Comparison of ENCODE assay signal across 8 cellular contexts in the genomic region with DNA sequence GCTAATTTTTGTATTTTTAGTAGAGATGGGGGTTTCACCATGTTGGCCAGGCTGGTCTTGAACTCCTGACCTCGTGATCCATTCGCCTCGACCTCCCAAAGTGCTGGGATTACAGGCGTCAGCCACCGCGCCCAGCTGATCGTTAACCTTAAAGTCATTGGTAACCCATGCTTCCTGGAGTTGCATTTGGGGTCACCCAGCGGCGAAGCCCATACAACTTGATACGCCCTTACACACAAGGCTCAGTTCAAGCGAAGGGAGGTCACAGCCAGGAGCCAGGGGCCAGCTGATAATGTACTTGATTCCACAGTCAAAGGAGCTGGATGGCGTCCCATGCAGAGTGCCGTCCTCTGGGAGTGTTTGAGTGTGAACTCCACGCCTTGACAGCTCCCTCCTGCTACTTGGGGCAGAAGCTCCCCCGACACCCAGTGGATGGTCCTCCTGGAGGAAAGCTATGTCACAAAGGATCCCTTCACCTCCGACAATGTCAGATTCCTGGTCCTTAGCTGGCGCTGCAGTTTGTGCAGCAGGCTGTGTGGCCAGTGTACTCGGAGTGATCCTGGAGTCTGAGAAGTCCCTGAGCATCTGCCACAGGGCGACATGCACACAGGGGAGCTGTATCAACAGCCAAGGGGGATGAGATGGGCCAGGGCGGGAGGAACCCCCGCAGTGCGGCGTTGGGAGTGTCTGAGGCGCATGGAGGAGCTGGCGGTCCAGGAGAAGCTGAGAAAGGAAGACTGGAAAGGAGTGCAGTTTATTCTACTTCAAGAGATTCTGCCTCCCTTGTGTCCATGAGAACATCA. TPM values are rescaled to one million over a fixed set of nuclear protein-coding genes. Genes with fewer than 3 reads are reported as not detected.
DNase-seq lines count a peak whose midpoint lies in the region; ATAC-seq and TF ChIP-seq lines count a peak whose summit lies in the region.

No MANE protein-coding gene starts in this region.

- H3K4me1 Mint-ChIP-seq in activated T-cell treated with anti-CD3 and anti-CD28 coated beads, Interleukin-2, amount 50 U/mL, for 72 hours (ENCODE audit: low read depth): peaks cover 52% of the 10 kb centered on the region
- H3K4me1 Mint-ChIP-seq in stimulated activated effector memory CD8-positive, alpha-beta T cell treated with anti-CD3 and anti-CD28 coated beads, Interleukin-12 subunit alpha, Interleukin-12 subunit beta, amount 100 ng/mL, for 72 hours: peaks cover 31% of the 10 kb centered on the region

- no peak for ATAC-seq in activated T-cell treated with anti-CD3 and anti-CD28 coated beads, Interleukin-2, amount 50 U/mL, for 72 hours (replicated peaks in 1 of 2)
- ATAC-seq in stimulated activated effector memory CD8-positive, alpha-beta T cell treated with anti-CD3 and anti-CD28 coated beads, Interleukin-12 subunit alpha, Interleukin-12 subunit beta, amount 100 ng/mL, for 72 hours: no peak
- no peak for ATAC-seq in HG03565 (IDR thresholded peaks at IDR 0.05; ENCODE audit: unreplicated experiment)
- no peak for ATAC-seq in HG03280 (IDR thresholded peaks at IDR 0.05; ENCODE audit: unreplicated experiment)

- POLR2A ChIA-PET in HEK293T (lab: Yijun Ruan, JAX): interaction anchor here (1.0 to 1.4 kb wide), 3 partner anchors 8 to 195 kb away, joined by 3 to 6 read pairs (median 5); a partner anchor contains a TSS

- CTCF ChIA-PET in HEK293T (lab: Yijun Ruan, JAX): no interaction called here

- no peak for TF ChIP-seq CTCF in GM10266 (IDR thresholded peaks at IDR 0.05; ENCODE audit: control insufficient read depth, insufficient read depth, low read depth, missing control alignments)

- no peak overlapping the region for H3K9ac ChIP-seq in iPS-20b (ENCODE audit: low read depth, low read length)

- H3K4me3 Mint-ChIP-seq in activated T-cell treated with anti-CD3 and anti-CD28 coated beads, Interleukin-2, amount 50 U/mL, for 72 hours: peak overlapping the region; percentile 79 to 85
- H3K4me3 Mint-ChIP-seq in stimulated activated effector memory CD8-positive, alpha-beta T cell treated with anti-CD3 and anti-CD28 coated beads, Interleukin-12 subunit alpha, Interleukin-12 subunit beta, amount 100 ng/mL, for 72 hours: peak overlapping the region; percentile 67

- peak; percentile 7 for DNase-seq in HEK293T (ENCODE audit: extremely low spot score)
- DNase-seq in activated T-cell treated with anti-CD3 and anti-CD28 coated beads, Interleukin-2, amount 50 U/mL, for 72 hours: no peak
- DNase-seq in stimulated activated effector memory CD8-positive, alpha-beta T cell treated with anti-CD3 and anti-CD28 coated beads, Interleukin-12 subunit alpha, Interleukin-12 subunit beta, amount 100 ng/mL, for 72 hours (ENCODE audit: low spot score in 2 of 2): no peak
- no peak for DNase-seq in NCI-H1092 (lab: John Stamatoyannopoulos, UW)
- no peak for DNase-seq in GM10266 (ENCODE audit: extremely low spot score)

- peaks cover 1 to 4% of the 10 kb centered on the region in 2 donors for H3K36me3 Mint-ChIP-seq in activated T-cell treated with anti-CD3 and anti-CD28 coated beads, Interleukin-2, amount 50 U/mL, for 72 hours (ENCODE audit: insufficient read depth in 2 of 2)
- H3K36me3 Mint-ChIP-seq in stimulated activated effector memory CD8-positive, alpha-beta T cell treated with anti-CD3 and anti-CD28 coated beads, Interleukin-12 subunit alpha, Interleukin-12 subunit beta, amount 100 ng/mL, for 72 hours: no peaks in the 10 kb centered on the region

- H3K36me3 ChIP-seq in iPS-20b (ENCODE audit: insufficient read depth, low read depth, low read length): no peaks in the 10 kb centered on the region; the same call in 1 of the 2 replicates

- H3K27me3 Mint-ChIP-seq in activated T-cell treated with anti-CD3 and anti-CD28 coated beads, Interleukin-2, amount 50 U/mL, for 72 hours (ENCODE audit: low read depth): no peaks in the 10 kb centered on the region

- H3K4me3 ChIP-seq in iPS-20b (ENCODE audit: low read length): peak overlapping the region; percentile 73; the same call in 1 of the 2 replicates

- peak overlapping the region; percentile 85 for H3K27ac Mint-ChIP-seq in activated T-cell treated with anti-CD3 and anti-CD28 coated beads, Interleukin-2, amount 50 U/mL, for 72 hours
- peak overlapping the region; percentile 87 for H3K27ac Mint-ChIP-seq in stimulated activated effector memory CD8-positive, alpha-beta T cell treated with anti-CD3 and anti-CD28 coated beads, Interleukin-12 subunit alpha, Interleukin-12 subunit beta, amount 100 ng/mL, for 72 hours

- no peaks in the 10 kb centered on the region for H3K9me3 Mint-ChIP-seq in activated T-cell treated with anti-CD3 and anti-CD28 coated beads, Interleukin-2, amount 50 U/mL, for 72 hours
- H3K9me3 Mint-ChIP-seq in stimulated activated effector memory CD8-positive, alpha-beta T cell treated with anti-CD3 and anti-CD28 coated beads, Interleukin-12 subunit alpha, Interleukin-12 subunit beta, amount 100 ng/mL, for 72 hours: no peaks in the 10 kb centered on the region

- no peaks in the 10 kb centered on the region for H3K27me3 ChIP-seq in iPS-20b (ENCODE audit: insufficient read depth, low read length)

- H3K4me1 ChIP-seq in iPS-20b (ENCODE audit: insufficient read depth, low read length): 0 out of 2 replicates have a peak, but pooled peaks cover 6% of the 10 kb centered on the region

- H3K9me3 ChIP-seq in iPS-20b (ENCODE audit: insufficient read depth, low read depth, low read length): no peaks in the 10 kb centered on the region

- no peak overlapping the region for H3K27ac ChIP-seq in iPS-20b (ENCODE audit: low read length)

TF ChIP-seq in HEK293T, 16 proteins besides CTCF, POLR2A, EP300 and RAD21:
- no peak for TF ChIP-seq L3MBTL2 (conservative IDR thresholded peaks at IDR 0.05)
- TF ChIP-seq ELF4 (IDR thresholded peaks at IDR 0.05): no peak
- TF ChIP-seq ZNF384 (IDR thresholded peaks at IDR 0.05): no peak
- TF ChIP-seq ARNT (IDR thresholded peaks at IDR 0.05): no peak
- no peak for TF ChIP-seq BHLHE40 (IDR thresholded peaks at IDR 0.05; ENCODE audit: borderline replicate concordance)
- no peak for TF ChIP-seq FOXA1 (IDR thresholded peaks at IDR 0.05)
- no peak for TF ChIP-seq NFRKB (IDR thresholded peaks at IDR 0.05)
- TF ChIP-seq SUZ12 (IDR thresholded peaks at IDR 0.05): no peak
- no peak for TF ChIP-seq CTBP1 (IDR thresholded peaks at IDR 0.05; ENCODE audit: borderline replicate concordance)
- TF ChIP-seq LEF1 (IDR thresholded peaks at IDR 0.05; ENCODE audit: borderline replicate concordance): no peak
- no peak for TF ChIP-seq HDGF (IDR thresholded peaks at IDR 0.05; ENCODE audit: borderline replicate concordance)
- TF ChIP-seq FOXM1 (IDR thresholded peaks at IDR 0.05; ENCODE audit: borderline replicate concordance): no peak
- TF ChIP-seq, protein P1, sequence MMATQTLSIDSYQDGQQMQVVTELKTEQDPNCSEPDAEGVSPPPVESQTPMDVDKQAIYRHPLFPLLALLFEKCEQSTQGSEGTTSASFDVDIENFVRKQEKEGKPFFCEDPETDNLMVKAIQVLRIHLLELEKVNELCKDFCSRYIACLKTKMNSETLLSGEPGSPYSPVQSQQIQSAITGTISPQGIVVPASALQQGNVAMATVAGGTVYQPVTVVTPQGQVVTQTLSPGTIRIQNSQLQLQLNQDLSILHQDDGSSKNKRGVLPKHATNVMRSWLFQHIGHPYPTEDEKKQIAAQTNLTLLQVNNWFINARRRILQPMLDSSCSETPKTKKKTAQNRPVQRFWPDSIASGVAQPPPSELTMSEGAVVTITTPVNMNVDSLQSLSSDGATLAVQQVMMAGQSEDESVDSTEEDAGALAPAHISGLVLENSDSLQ (IDR thresholded peaks at IDR 0.05): no peak
- TF ChIP-seq TARDBP (IDR thresholded peaks at IDR 0.05): no peak
- no peak for TF ChIP-seq FOXK2 (IDR thresholded peaks at IDR 0.05)
- no peak for TF ChIP-seq SP1 (IDR thresholded peaks at IDR 0.05)

RNA-seq across cellular contexts. Expression of a gene that starts 7.9 kb away (rescaled TPM):
- 10 to 100 TPM; 12.3 to 15.5 TPM for total RNA-seq in activated T-cell treated with anti-CD3 and anti-CD28 coated beads, Interleukin-2, amount 50 U/mL, for 72 hours

RNA-seq across cellular contexts. Expression of a gene that starts 8.3 kb away (rescaled TPM):
- 1,000 to 10,000 TPM; 1,242 to 1,391 TPM for total RNA-seq in activated T-cell treated with anti-CD3 and anti-CD28 coated beads, Interleukin-2, amount 50 U/mL, for 72 hours

RNA-seq across cellular contexts. Expression of a gene that starts 44.9 kb away (rescaled TPM):
- 10 to 100 TPM; 49.8 to 55.7 TPM for total RNA-seq in activated T-cell treated with anti-CD3 and anti-CD28 coated beads, Interleukin-2, amount 50 U/mL, for 72 hours
